In the genomic region with DNA sequence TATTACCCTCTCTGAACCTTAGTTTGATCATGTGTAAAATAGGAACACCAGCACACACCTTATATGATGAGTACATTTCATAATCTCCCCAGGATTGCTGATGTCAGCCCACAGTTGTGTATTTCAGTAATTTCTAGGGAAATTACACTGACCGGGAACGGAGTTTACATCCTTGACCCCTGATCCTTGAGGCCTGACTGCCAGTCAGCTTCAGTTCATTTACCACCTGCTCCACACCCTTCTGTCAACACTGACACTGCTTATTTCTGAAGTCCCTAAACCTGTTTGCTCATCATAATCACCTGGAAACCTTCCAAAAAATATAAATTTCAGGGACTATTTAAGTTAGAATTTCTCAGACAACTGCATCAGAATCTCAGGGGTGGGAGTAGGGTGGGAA, we compare ENCODE assay signal across 1 cellular context.
A peak's percentile ranks its signal among the peaks of the same experiment; 100 is the strongest.
TF ChIP-seq lines count a peak whose summit lies in the region.

No MANE protein-coding gene starts in this region.

TF ChIP-seq in HepG2, 621 proteins besides CTCF, POLR2A, EP300 and RAD21 (continued from another document):
- TF ChIP-seq BCL6 (CRISPR knock-in tag; IDR thresholded peaks at IDR 0.05): 0 out of 2 replicates have a peak, but pooled peaks have one; percentile 36
